In the genomic region with DNA sequence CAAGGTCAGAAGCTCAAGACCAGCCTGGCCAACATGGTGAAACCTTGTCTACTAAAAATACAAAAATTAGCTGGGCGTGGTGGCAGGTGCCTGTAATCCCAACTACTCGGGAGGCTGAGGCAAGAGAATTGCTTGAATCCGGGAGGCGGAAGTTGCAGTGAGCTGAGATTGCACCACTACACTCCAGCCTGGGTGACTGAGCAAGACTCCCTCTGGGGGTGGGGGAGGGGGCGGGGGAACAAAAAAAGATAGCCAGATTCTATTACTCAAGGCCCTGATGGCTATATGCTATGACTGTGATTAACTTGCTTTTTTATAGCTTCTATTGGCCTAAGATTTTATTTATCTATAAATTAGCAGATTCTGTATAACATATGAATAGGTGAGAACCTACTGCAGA, we compare ENCODE assay signal across 8 cellular contexts. TPM values are rescaled to one million over a fixed set of nuclear protein-coding genes. Genes with fewer than 3 reads are reported as not detected.
"Had no signal": no experiment of that assay in that cellular context is flagged by ENCODE, and none has a peak within 500 bp of the region (broad histone marks: within the 10 kb centered on the region; RNA-seq: fewer than 3 reads in every experiment).

No MANE protein-coding gene starts in this region.

RNA-seq across cellular contexts. Expression of a gene that starts 27.4 kb away (rescaled TPM):
- total RNA-seq: right atrium auricular region, skeletal muscle tissue, smooth muscle cell, transverse colon had no signal
- polyA plus RNA-seq: keratinocyte, lung, ovary, smooth muscle cell, stomach had no signal
